In the genomic region with DNA sequence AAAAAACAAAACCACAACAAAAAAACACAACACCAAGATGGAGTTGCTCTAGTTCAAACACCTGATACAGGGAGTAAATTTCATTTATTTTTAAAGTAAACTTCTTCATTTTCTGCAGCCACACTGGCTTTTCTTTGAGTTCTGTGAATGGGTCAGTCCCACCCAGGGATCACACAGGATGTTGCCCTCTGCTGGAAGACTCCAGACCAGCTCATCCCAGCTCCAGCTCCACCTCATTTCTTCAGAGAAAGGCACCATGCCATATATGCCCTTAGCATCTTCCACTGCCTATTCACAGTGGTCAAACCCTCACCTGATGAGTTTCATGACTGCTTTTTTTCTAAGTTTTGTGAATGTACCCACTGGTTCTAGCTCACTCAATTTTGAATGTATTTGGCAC, we compare ENCODE assay signal across 8 cellular contexts. TPM values are rescaled to one million over a fixed set of nuclear protein-coding genes. Genes with fewer than 3 reads are reported as not detected.
DNase-seq lines count a peak whose midpoint lies in the region; ATAC-seq, FAIRE-seq and TF ChIP-seq lines count a peak whose summit lies in the region.

No MANE protein-coding gene starts in this region.

- H3K4me3 ChIP-seq in HL-60 (replicated peaks; ENCODE audit: insufficient read depth, low read length): no peak overlapping the region
- H3K4me3 ChIP-seq in adrenal gland: no peak overlapping the region
- no peak overlapping the region for H3K4me3 ChIP-seq in HepG2 (replicated peaks in 1 of 3; ENCODE audit: insufficient read depth in 1 of 3, low read depth in 2 of 3, low read length in 3 of 3)

- TF ChIP-seq EP300 in HepG2 (IDR thresholded peaks at IDR 0.05; ENCODE audit: low read depth in 2 of 2, low read length in 2 of 2): no peak
- no peak for TF ChIP-seq EP300 in HepG2 (CRISPR knock-in tag; IDR thresholded peaks at IDR 0.05; ENCODE audit: borderline replicate concordance)

- H3K27me3 ChIP-seq in HL-60 (ENCODE audit: insufficient read depth, poor library complexity, severe bottlenecking) (no peaks in the 10 kb centered on the region), adrenal gland (no peaks in the 10 kb centered on the region), HepG2 (ENCODE audit: control insufficient read depth in 1 of 2, insufficient read depth in 2 of 2, low read length in 2 of 2) (no peaks in the 10 kb centered on the region)

- H3K36me3 Mint-ChIP-seq in stimulated activated naive CD8-positive, alpha-beta T cell treated with anti-CD3 and anti-CD28 coated beads, Interleukin-15, Interleukin-2, amounts not matched to agents 100 ng/mL and 50 ng/mL, for 24 hours (ENCODE audit: low read depth): peaks cover 35% of the 10 kb centered on the region

- peak; percentile 21 for TF ChIP-seq CTCF in HL-60 (IDR thresholded peaks at IDR 0.05; ENCODE audit: insufficient read depth, low read length)
- TF ChIP-seq CTCF in adrenal gland (IDR thresholded peaks at IDR 0.05): peak in 5 of 6 experiments; percentile 28 to 43 (median 40)
- peak; percentile 47 for TF ChIP-seq CTCF in HepG2 (CRISPR knock-in tag; IDR thresholded peaks at IDR 0.05)

- peak; percentile 49 for FAIRE-seq in HepG2 (lab: Jason Lieb, UNC)

- no peaks in the 10 kb centered on the region for H3K9me3 Mint-ChIP-seq in stimulated activated naive CD8-positive, alpha-beta T cell treated with anti-CD3 and anti-CD28 coated beads, Interleukin-15, Interleukin-2, amounts not matched to agents 100 ng/mL and 50 ng/mL, for 24 hours

- H3K9ac ChIP-seq in HepG2 (ENCODE audit: insufficient read depth, low read depth, low read length): no peak overlapping the region

- no peak overlapping the region for H3K4me2 ChIP-seq in HepG2 (ENCODE audit: low read depth, low read length)

- no peak overlapping the region for H3K27ac ChIP-seq in HL-60 (replicated peaks)
- H3K27ac ChIP-seq in adrenal gland: no peak overlapping the region
- H3K27ac ChIP-seq in HepG2 (ENCODE audit: extremely low read length, insufficient read depth, low read length): no peak overlapping the region

- TF ChIP-seq POLR2A in adrenal gland (IDR thresholded peaks at IDR 0.05) (no peak), HepG2 (IDR thresholded peaks at IDR 0.05; ENCODE audit: insufficient read depth in 1 of 2, low read depth in 2 of 2, low read length in 2 of 2) (no peak)

- POLR2A ChIA-PET in HepG2 (lab: Yijun Ruan, JAX): no interaction called here

- no peaks in the 10 kb centered on the region for H4K20me1 ChIP-seq in HepG2 (ENCODE audit: insufficient read depth, low read length)

- H3K4me3 Mint-ChIP-seq in stimulated activated naive CD8-positive, alpha-beta T cell treated with anti-CD3 and anti-CD28 coated beads, Interleukin-15, Interleukin-2, amounts not matched to agents 100 ng/mL and 50 ng/mL, for 24 hours: no peak overlapping the region

- intact Hi-C loops in adrenal gland (cut with DNase I) (no loop called here), HepG2 (cut with micrococcal nuclease; ENCODE audit: unreplicated experiment) (loop anchor here (2.0 to 10.0 kb wide), 2 partner anchors 800 to 856 kb away; a partner anchor contains a TSS)

- no peak for ATAC-seq in stimulated activated naive CD8-positive, alpha-beta T cell treated with anti-CD3 and anti-CD28 coated beads, Interleukin-15, Interleukin-2, amounts not matched to agents 100 U/mL and 50 U/mL, for 24 hours
- peak; percentile 88 for ATAC-seq in HepG2

- H3K27me3 Mint-ChIP-seq in stimulated activated naive CD8-positive, alpha-beta T cell treated with anti-CD3 and anti-CD28 coated beads, Interleukin-15, Interleukin-2, amounts not matched to agents 100 ng/mL and 50 ng/mL, for 24 hours: no peaks in the 10 kb centered on the region

- BruUV-seq in HepG2 (replicated peaks; lab: Mats Ljungman, UMichigan): no TSS peak

- 0 out of 2 replicates have a peak, but pooled peaks have one; percentile 22 for TF ChIP-seq RAD21 in HepG2 (CRISPR knock-in tag; IDR thresholded peaks at IDR 0.05)

- H2AFZ ChIP-seq in HepG2 (ENCODE audit: low read length): no peak overlapping the region

- H3K27ac Mint-ChIP-seq in stimulated activated naive CD8-positive, alpha-beta T cell treated with anti-CD3 and anti-CD28 coated beads, Interleukin-15, Interleukin-2, amounts not matched to agents 100 ng/mL and 50 ng/mL, for 24 hours: peak overlapping the region; percentile 28

- H3K9me3 ChIP-seq in adrenal gland (replicated peaks in 1 of 3) (no peaks in the 10 kb centered on the region), HepG2 (ENCODE audit: low read length) (no peaks in the 10 kb centered on the region)

- no peaks in the 10 kb centered on the region for H3K79me2 ChIP-seq in HepG2 (ENCODE audit: insufficient read depth, low read length)

- H3K36me3 ChIP-seq in adrenal gland (replicated peaks in 1 of 2) (peaks cover 0 to 5% of the 10 kb centered on the region in 2 donors), HepG2 (replicated peaks in 1 of 2; ENCODE audit: control insufficient read depth in 1 of 2, insufficient read depth in 2 of 2, low read length in 2 of 2) (no peaks in the 10 kb centered on the region)

- in situ Hi-C loops in HepG2 (cut with HindIII; ENCODE audit: extremely low pct_ligation_motif_present, low pct_unique_long_range_greater_than_20kb): no loop called here

- DNase-seq in stimulated activated naive CD8-positive, alpha-beta T cell treated with anti-CD3 and anti-CD28 coated beads, Interleukin-15, Interleukin-2, amounts not matched to agents 100 U/mL and 50 U/mL, for 24 hours: no peak
- DNase-seq in HL-60 (ENCODE audit: low read depth in 1 of 2, low spot score in 1 of 2) (peak in 1 of 2 experiments; percentile 40), adrenal gland (peak in 4 of 7 donors; percentile 35 to 66 (median 46)), HepG2 (ENCODE audit: low spot score) (peak; percentile 12), OCI-M2 (lab: John Stamatoyannopoulos, UW; ENCODE audit: unreplicated experiment) (no peak), NCI-H187 (lab: John Stamatoyannopoulos, UW) (no peak), cerebellar nuclear complex (lab: John Stamatoyannopoulos, UW) (no peak)

- H3K4me1 ChIP-seq in adrenal gland (replicated peaks in 1 of 2) (peaks cover 0 to 15% of the 10 kb centered on the region in 2 donors), HepG2 (ENCODE audit: insufficient read depth, low read length) (peaks cover 6% of the 10 kb centered on the region)

- CTCF ChIA-PET in HepG2 (lab: Yijun Ruan, JAX; ENCODE audit: low intra/inter-chr PET ratio, low total read pairs): no interaction called here

- H3K4me1 Mint-ChIP-seq in stimulated activated naive CD8-positive, alpha-beta T cell treated with anti-CD3 and anti-CD28 coated beads, Interleukin-15, Interleukin-2, amounts not matched to agents 100 ng/mL and 50 ng/mL, for 24 hours (ENCODE audit: low read depth): peaks cover 56% of the 10 kb centered on the region

RNA-seq across cellular contexts. Expression of a gene that starts 8.0 kb away (rescaled TPM):
- 10 to 100 TPM; 14.0 to 48.5 (median 27.1) TPM for total RNA-seq in adrenal gland
- polyA plus RNA-seq in adrenal gland: 10 to 100 TPM in 1 of 3 donors, 1 to 10 TPM in 2; 6.7 to 18.3 (median 8.4) TPM
- 2.8 and 5.0 TPM in 2 replicates for total RNA-seq in HepG2 (2016; rRNA removed; fragmentation: Illumina TruSeq; extraction: Trizol)
- 0.97 and 2.2 TPM in 2 replicates for total RNA-seq in HepG2 (2016; cell fraction: cytosol; rRNA removed; fragmentation: Illumina TruSeq; extraction: Trizol; ENCODE audit: low read depth)
- total RNA-seq in HepG2 (2016; cell fraction: insoluble cytoplasmic fraction; rRNA removed; fragmentation: Illumina TruSeq; extraction: Trizol): 3.7 and 6.0 TPM in 2 replicates
- 1.9 and 4.2 TPM in 2 replicates for total RNA-seq in HepG2 (2016; cell fraction: membrane; rRNA removed; fragmentation: Illumina TruSeq; extraction: Trizol)
- 5.3 TPM in 2 replicates for total RNA-seq in HepG2 (2016; cell fraction: nucleus; rRNA removed; fragmentation: Illumina TruSeq; extraction: Trizol)
- polyA plus RNA-seq in HepG2 (2011; rRNA removed): 1.9 and 4.9 TPM in 2 replicates
- polyA plus RNA-seq in HepG2 (2011; cell fraction: cytosol; rRNA removed): 1.4 and 4.8 TPM in 2 replicates
- polyA plus RNA-seq in HepG2 (2011; cell fraction: nucleus; rRNA removed): 2.1 and 2.5 TPM in 2 replicates
- polyA plus RNA-seq in HepG2 (2012): 2.8 and 3.5 TPM in 2 replicates
- polyA plus RNA-seq in HepG2 (2016; cell fraction: cytosol; fragmentation: Illumina TruSeq; extraction: Trizol; ENCODE audit: low read depth): 3.4 and 3.8 TPM in 2 replicates
- polyA plus RNA-seq in HepG2 (2016; cell fraction: insoluble cytoplasmic fraction; fragmentation: Illumina TruSeq; extraction: Trizol; ENCODE audit: low read depth): 3.4 and 4.5 TPM in 2 replicates
- 3.0 TPM in 2 replicates for polyA plus RNA-seq in HepG2 (2016; cell fraction: membrane; fragmentation: Illumina TruSeq; extraction: Trizol; ENCODE audit: low read depth)
- 9.2 and 10.3 TPM in 2 replicates for polyA plus RNA-seq in HepG2 (2016; cell fraction: nucleus; fragmentation: Illumina TruSeq; extraction: Trizol; ENCODE audit: insufficient read depth, low read depth)
- 0.30 and 1.9 TPM in 2 replicates for polyA minus RNA-seq in HepG2 (2011; rRNA and poly(A)+ RNA removed; ENCODE audit: low replicate concordance)
- 0.35 and 2.6 TPM in 2 replicates for polyA minus RNA-seq in HepG2 (2011; cell fraction: cytosol; rRNA and poly(A)+ RNA removed)
- 4.8 and 7.2 TPM in 2 replicates for polyA minus RNA-seq in HepG2 (2011; cell fraction: nucleus; rRNA and poly(A)+ RNA removed)

RNA-seq across cellular contexts. Expression of a gene that starts 22.9 kb away (rescaled TPM):
- total RNA-seq in adrenal gland: 10 to 100 TPM; 18.0 to 80.6 (median 47.7) TPM
- polyA plus RNA-seq in adrenal gland: 10 to 100 TPM; 23.7 to 67.8 (median 31.6) TPM
- 103 and 161 TPM in 2 replicates for total RNA-seq in HepG2 (2016; rRNA removed; fragmentation: Illumina TruSeq; extraction: Trizol)
- total RNA-seq in HepG2 (2016; cell fraction: cytosol; rRNA removed; fragmentation: Illumina TruSeq; extraction: Trizol; ENCODE audit: low read depth): 8.5 and 10.4 TPM in 2 replicates
- total RNA-seq in HepG2 (2016; cell fraction: insoluble cytoplasmic fraction; rRNA removed; fragmentation: Illumina TruSeq; extraction: Trizol): 98.7 and 161 TPM in 2 replicates
- 15.5 and 22.5 TPM in 2 replicates for total RNA-seq in HepG2 (2016; cell fraction: membrane; rRNA removed; fragmentation: Illumina TruSeq; extraction: Trizol)
- 70.4 and 75.4 TPM in 2 replicates for total RNA-seq in HepG2 (2016; cell fraction: nucleus; rRNA removed; fragmentation: Illumina TruSeq; extraction: Trizol)
- 12.4 and 19.3 TPM in 2 replicates for polyA plus RNA-seq in HepG2 (2011; rRNA removed)
- 6.2 and 9.4 TPM in 2 replicates for polyA plus RNA-seq in HepG2 (2011; cell fraction: cytosol; rRNA removed)
- 12.0 and 14.6 TPM in 2 replicates for polyA plus RNA-seq in HepG2 (2011; cell fraction: nucleus; rRNA removed)
- 27.2 and 40.7 TPM in 2 replicates for polyA plus RNA-seq in HepG2 (2012)
- polyA plus RNA-seq in HepG2 (2016; cell fraction: cytosol; fragmentation: Illumina TruSeq; extraction: Trizol; ENCODE audit: low read depth): 2.2 and 3.6 TPM in 2 replicates
- polyA plus RNA-seq in HepG2 (2016; cell fraction: insoluble cytoplasmic fraction; fragmentation: Illumina TruSeq; extraction: Trizol; ENCODE audit: low read depth): 112 and 126 TPM in 2 replicates
- polyA plus RNA-seq in HepG2 (2016; cell fraction: membrane; fragmentation: Illumina TruSeq; extraction: Trizol; ENCODE audit: low read depth): 5.4 and 6.5 TPM in 2 replicates
- polyA plus RNA-seq in HepG2 (2016; cell fraction: nucleus; fragmentation: Illumina TruSeq; extraction: Trizol; ENCODE audit: insufficient read depth, low read depth): 71.8 and 72.7 TPM in 2 replicates
- 5.2 and 9.7 TPM in 2 replicates for polyA minus RNA-seq in HepG2 (2011; rRNA and poly(A)+ RNA removed; ENCODE audit: low replicate concordance)
- 12.0 and 21.5 TPM in 2 replicates for polyA minus RNA-seq in HepG2 (2011; cell fraction: cytosol; rRNA and poly(A)+ RNA removed)
- polyA minus RNA-seq in HepG2 (2011; cell fraction: nucleus; rRNA and poly(A)+ RNA removed): 83.9 and 96.6 TPM in 2 replicates

Comparison
In these comparisons a context has a peak if more than half of its experiments do, and no peak if none do; other contexts are left out.
1. DNase-seq: peak in adrenal gland (4 of 7) and HepG2 (single experiment); none in stimulated activated naive CD8-positive, alpha-beta T cell treated with anti-CD3 and anti-CD28 coated beads, Interleukin-15, Interleukin-2, amounts not matched to agents 100 U/mL and 50 U/mL, for 24 hours (single experiment), OCI-M2 (single experiment), NCI-H187 (0 of 2) and cerebellar nuclear complex (0 of 2).
2. Peak in every context shown above with its lines, with median percentiles within 50 percentile points of each other: CTCF ChIP-seq.